30 cellular contexts compared by ENCODE assay signal in the genomic region with DNA sequence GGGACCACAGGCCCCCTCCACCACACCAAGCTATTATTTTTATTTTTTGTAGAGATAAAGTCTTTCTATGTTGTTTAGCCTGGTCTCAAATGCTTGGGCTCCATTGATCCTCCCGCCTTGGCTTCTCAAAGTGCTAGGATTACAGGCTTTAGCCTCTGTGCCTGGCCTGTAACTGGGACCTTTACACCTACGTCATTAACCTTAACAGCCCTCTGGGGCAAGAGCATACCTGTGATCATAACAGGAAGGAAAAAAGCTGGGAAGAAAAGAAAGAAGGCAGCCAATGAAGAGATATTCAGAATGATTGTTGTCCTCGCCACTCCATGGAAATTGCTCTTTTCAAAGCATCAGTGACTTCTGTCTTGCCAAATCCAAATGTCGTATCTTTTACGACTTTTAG.
"Had no signal": no experiment of that assay in that cellular context is flagged by ENCODE, and none has a peak within 500 bp of the region (broad histone marks: within the 10 kb centered on the region; RNA-seq: fewer than 3 reads in every experiment).

No MANE protein-coding gene starts in this region.

- H3K4me1 ChIP-seq: neural progenitor cell, parathyroid adenoma, psoas muscle, right lobe of liver, sigmoid colon, spleen, suprapubic skin, testis, tibial artery, upper lobe of left lung, vagina had no signal

- H3K9ac ChIP-seq: neural progenitor cell, parathyroid adenoma had no signal

- H3K27ac Mint-ChIP-seq: naive thymus-derived CD8-positive, alpha-beta T cell; natural killer cell treated with Interleukin-12 subunit alpha and Interleukin-12 subunit beta and Interleukin-15 and Interleukin-18, amount 100 ng/mL, for 72 hours; nephron progenitor cell; neural progenitor cell; progenitor cell of endocrine pancreas; stimulated activated memory B cell treated with anti-CD40 and anti-IgM and Interleukin-4, amounts not matched to agents 10 μg/mL and 1 μg/mL and 100 μg/mL, for 72 hours; stimulated activated naive CD8-positive, alpha-beta T cell treated with anti-CD3 and anti-CD28 coated beads, Interleukin-15, amount 100 ng/mL, for 72 hours had no signal

- H3K9me3 Mint-ChIP-seq: nephron progenitor cell had no signal

- H3K4me2 ChIP-seq: neural progenitor cell, smooth muscle cell had no signal

- H3K79me2 ChIP-seq: parathyroid adenoma had no signal

- H3K9me3 ChIP-seq: ovary, psoas muscle, right lobe of liver, sigmoid colon, suprapubic skin, testis, tibial artery, upper lobe of left lung, vagina had no signal

- H2AFZ ChIP-seq: neural progenitor cell, parathyroid adenoma had no signal

- H3K27me3 ChIP-seq: neural progenitor cell, ovary, right lobe of liver, sigmoid colon, spleen, suprapubic skin, testis, tibial artery, upper lobe of left lung, vagina had no signal

- H3K4me1 Mint-ChIP-seq: naive thymus-derived CD8-positive, alpha-beta T cell; neural progenitor cell; stimulated activated memory B cell treated with anti-CD40 and anti-IgM and Interleukin-4, amounts not matched to agents 10 μg/mL and 1 μg/mL and 100 μg/mL, for 72 hours; stimulated activated naive CD8-positive, alpha-beta T cell treated with anti-CD3 and anti-CD28 coated beads, Interleukin-15, amount 100 ng/mL, for 72 hours had no signal

- H3K27me3 Mint-ChIP-seq: naive thymus-derived CD8-positive, alpha-beta T cell; natural killer cell treated with Interleukin-12 subunit alpha and Interleukin-12 subunit beta and Interleukin-15 and Interleukin-18, amount 100 ng/mL, for 72 hours; progenitor cell of endocrine pancreas; stimulated activated memory B cell treated with anti-CD40 and anti-IgM and Interleukin-4, amounts not matched to agents 10 μg/mL and 1 μg/mL and 100 μg/mL, for 72 hours; stimulated activated naive CD8-positive, alpha-beta T cell treated with anti-CD3 and anti-CD28 coated beads, Interleukin-15, amount 100 ng/mL, for 72 hours had no signal

- H3K27ac ChIP-seq: neural progenitor cell, ovary, parathyroid adenoma, psoas muscle, right lobe of liver, sigmoid colon, spleen, suprapubic skin, testis, tibial artery, upper lobe of left lung, vagina had no signal

- H3K36me3 Mint-ChIP-seq: naive thymus-derived CD8-positive, alpha-beta T cell; stimulated activated memory B cell treated with anti-CD40 and anti-IgM and Interleukin-4, amounts not matched to agents 10 μg/mL and 1 μg/mL and 100 μg/mL, for 72 hours had no signal

- H3K4me3 Mint-ChIP-seq: naive thymus-derived CD8-positive, alpha-beta T cell; natural killer cell treated with Interleukin-12 subunit alpha and Interleukin-12 subunit beta and Interleukin-15 and Interleukin-18, amount 100 ng/mL, for 72 hours; nephron progenitor cell; neural progenitor cell; stimulated activated memory B cell treated with anti-CD40 and anti-IgM and Interleukin-4, amounts not matched to agents 10 μg/mL and 1 μg/mL and 100 μg/mL, for 72 hours; stimulated activated naive CD8-positive, alpha-beta T cell treated with anti-CD3 and anti-CD28 coated beads, Interleukin-15, amount 100 ng/mL, for 72 hours had no signal

- H3K4me3 ChIP-seq: neural progenitor cell, ovary, psoas muscle, right lobe of liver, sigmoid colon, smooth muscle cell, spleen, suprapubic skin, testis, tibial artery, upper lobe of left lung, vagina had no signal

- H3K36me3 ChIP-seq: neural progenitor cell, ovary, right lobe of liver, sigmoid colon, spleen, suprapubic skin, tibial artery, upper lobe of left lung, vagina had no signal

- DNase-seq: naive thymus-derived CD8-positive, alpha-beta T cell; nephron progenitor cell; occipital lobe; ovary; psoas muscle; right cardiac atrium; right lobe of liver; sigmoid colon; spleen; stimulated activated CD4-positive, alpha-beta T cell treated with anti-CD3 and anti-CD28 coated beads, Interleukin-12 subunit alpha, Interleukin-12 subunit beta, amount 100 ng/mL, for 4 hours; stimulated activated CD4-positive, alpha-beta T cell treated with anti-CD3 and anti-CD28 coated beads, Interleukin-1b, Interleukin-23, amount 100 ng/mL, for 48 hours; stimulated activated CD4-positive, alpha-beta T cell treated with anti-CD3 and anti-CD28 coated beads, Interleukin-4, amount 100 ng/mL, for 1 hour; stimulated activated CD4-positive, alpha-beta T cell treated with anti-CD3 and anti-CD28 coated beads, Interleukin-4, amount 100 ng/mL, for 4 hours; stimulated activated CD8-positive, alpha-beta memory T cell treated with anti-CD3 and anti-CD28 coated beads, Interleukin-4, amount 100 ng/mL, for 48 hours; stimulated activated naive CD4-positive, alpha-beta T cell; stimulated activated naive CD8-positive, alpha-beta T cell treated with anti-CD3 and anti-CD28 coated beads, Interleukin-15, amount 100 ng/mL, for 72 hours; stimulated activated naive CD8-positive, alpha-beta T cell treated with anti-CD3 and anti-CD28 coated beads, Interleukin-15, Interleukin-2, amounts not matched to agents 100 U/mL and 50 U/mL, for 24 hours; substantia nigra; testis; tibial artery; trophoblast cell; upper lobe of left lung had no signal

- ATAC-seq: naive thymus-derived CD8-positive, alpha-beta T cell; natural killer cell treated with Interleukin-12 subunit alpha and Interleukin-12 subunit beta and Interleukin-15 and Interleukin-18, amount 100 ng/mL, for 72 hours; psoas muscle; right cardiac atrium; right lobe of liver; stimulated activated memory B cell treated with anti-CD40 and anti-IgM and Interleukin-4, amounts not matched to agents 10 μg/mL and 1 μg/mL and 100 μg/mL, for 72 hours; stimulated activated naive CD8-positive, alpha-beta T cell treated with anti-CD3 and anti-CD28 coated beads, Interleukin-15, amount 100 ng/mL, for 72 hours; stimulated activated naive CD8-positive, alpha-beta T cell treated with anti-CD3 and anti-CD28 coated beads, Interleukin-15, Interleukin-2, amounts not matched to agents 100 U/mL and 50 U/mL, for 24 hours had no signal
